In the genomic region with DNA sequence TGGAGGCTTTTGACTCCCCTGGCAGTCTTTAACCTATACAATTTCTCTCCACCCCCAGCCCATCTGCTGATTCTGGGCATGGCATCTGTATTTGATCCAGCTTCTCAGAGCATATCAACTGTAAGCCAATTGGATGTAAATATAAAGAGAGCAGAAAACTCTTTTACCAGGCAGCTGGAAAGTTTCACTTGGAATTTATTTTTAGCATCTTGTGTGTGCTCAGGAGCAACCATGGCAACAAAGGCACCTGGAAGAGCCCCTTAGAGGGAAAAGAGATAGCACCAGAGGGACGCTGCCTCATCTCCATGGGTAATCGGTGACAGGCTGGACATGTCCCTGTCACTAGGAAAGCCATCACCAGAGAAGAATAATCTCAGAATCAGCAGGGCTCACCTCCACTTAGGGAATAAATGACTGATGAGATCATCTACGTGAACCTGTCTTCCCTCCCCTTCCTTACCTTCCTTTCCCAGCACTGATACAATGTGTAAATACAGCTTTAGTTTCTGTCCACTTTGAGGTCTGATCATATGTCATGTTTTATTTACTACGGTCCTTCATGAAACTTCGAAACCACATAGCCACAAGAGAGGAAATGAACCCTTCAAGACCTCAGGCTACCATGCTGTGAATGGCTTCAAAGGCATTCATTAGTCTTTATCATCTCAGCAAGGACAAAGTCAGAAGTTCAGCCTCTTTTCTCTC, we compare ENCODE assay signal across 9 cellular contexts. TPM values are rescaled to one million over a fixed set of nuclear protein-coding genes. Genes with fewer than 3 reads are reported as not detected.
A peak's percentile ranks its signal among the peaks of the same experiment; 100 is the strongest.
DNase-seq lines count a peak whose midpoint lies in the region; ATAC-seq, FAIRE-seq and TF ChIP-seq lines count a peak whose summit lies in the region.
"Had no signal": no experiment of that assay in that cellular context is flagged by ENCODE, and none has a peak within 500 bp of the region (broad histone marks: within the 10 kb centered on the region; RNA-seq: fewer than 3 reads in every experiment).

No MANE protein-coding gene starts in this region.

- ATAC-seq in GM19395 (IDR thresholded peaks at IDR 0.05; ENCODE audit: unreplicated experiment) = peak; percentile 95
- peak; percentile 96 for ATAC-seq in HG03378 (IDR thresholded peaks at IDR 0.05; ENCODE audit: unreplicated experiment)
- ATAC-seq in GM21737 (IDR thresholded peaks at IDR 0.05; ENCODE audit: unreplicated experiment) = no peak

- H3K4me3 ChIP-seq in BLaER1 = no peak overlapping the region
- H3K4me3 ChIP-seq in PC-9 = no peak overlapping the region

- no peaks in the 10 kb centered on the region for H3K36me3 ChIP-seq in BLaER1
- no peaks in the 10 kb centered on the region for H3K36me3 ChIP-seq in PC-9 (ENCODE audit: low read depth)

- no TSS peak for BruUV-seq in PC-9 (replicated peaks; lab: Mats Ljungman, UMichigan)

- no peaks in the 10 kb centered on the region for H3K9me2 ChIP-seq in PC-9 (ENCODE audit: insufficient read depth)

- H3K4me2 ChIP-seq in BLaER1 = peak overlapping the region; percentile 77
- H3K4me2 ChIP-seq in PC-9 = peak overlapping the region; percentile 42; the same call in 1 of the 2 replicates

- H3K27me3 ChIP-seq in BLaER1 = no peaks in the 10 kb centered on the region
- H3K27me3 ChIP-seq in PC-9 (ENCODE audit: insufficient read depth, low read depth) = no peaks in the 10 kb centered on the region

- H3K27ac ChIP-seq in BLaER1 (no peak overlapping the region), PC-9 (no peak overlapping the region)

- H3K9ac ChIP-seq in BLaER1 = no peak overlapping the region

- CTCF ChIA-PET in PC-9 (lab: Charles Lee) = no interaction called here

- H3K79me2 ChIP-seq in PC-9 (ENCODE audit: low read depth) = no peaks in the 10 kb centered on the region

- POLR2A ChIA-PET in PC-9 (lab: Charles Lee; ENCODE audit: unreplicated experiment) = no interaction called here

- TF ChIP-seq CTCF in PC-9 (conservative IDR thresholded peaks at IDR 0.05) = no peak

- no peaks in the 10 kb centered on the region for H3F3A ChIP-seq in PC-9 (ENCODE audit: insufficient read depth, low read depth)

- H2AFZ ChIP-seq in PC-9 = 0 out of 2 replicates have a peak overlapping the region, but pooled peaks have one; percentile 18

- intact Hi-C loops in PC-9 (cut with micrococcal nuclease; ENCODE audit: unreplicated experiment) = no loop called here

- DNase-seq in PC-9 (peak in 1 of 2 experiments; percentile 61), frontal cortex (ENCODE audit: low spot score in 2 of 2) (no peak), HUDEP-2 (lab: John Stamatoyannopoulos, UW; ENCODE audit: unreplicated experiment in 76 of 76) (no peak)
- DNase-seq in NK-92 treated with Interleukin-12 subunit alpha and Interleukin-12 subunit beta, amount 100 ng/mL, for 24 hours (lab: John Stamatoyannopoulos, UW) = no peak
- DNase-seq: activated B cell treated with CpG ODN at 0.5 μM for 24 hours had no signal

- H4K20me1 ChIP-seq in BLaER1 (no peaks in the 10 kb centered on the region), PC-9 (ENCODE audit: insufficient read depth) (no peaks in the 10 kb centered on the region)

- FAIRE-seq in frontal cortex (lab: Jason Lieb, UNC) = no peak

- H3K4me1 ChIP-seq in BLaER1 = peaks cover 38% of the 10 kb centered on the region
- peaks cover 6% of the 10 kb centered on the region; the same call in 1 of the 2 replicates for H3K4me1 ChIP-seq in PC-9 (replicated peaks; ENCODE audit: insufficient read depth)

- H3K9me3 ChIP-seq in BLaER1 (no peaks in the 10 kb centered on the region), PC-9 (ENCODE audit: insufficient read depth, low read depth) (no peaks in the 10 kb centered on the region)

RNA-seq across cellular contexts. Expression of a gene that starts 25.3 kb away (rescaled TPM):
- total RNA-seq in PC-9 (2021) = not detected in 2 replicates
- 34.2 TPM for total RNA-seq in frontal cortex

Comparison
In these comparisons a context has a peak if more than half of its experiments do, and no peak if none do; other contexts are left out.
1. RNA of a gene that starts 25.3 kb away (total RNA-seq): 34.2 TPM in frontal cortex (single experiment); not detected in PC-9; every median in the first group is over 10 times any median in the second.